ENCODE assay signal across 8 cellular contexts in genomic region chr15:83011271-83012037, GRCh38. TPM values are rescaled to one million over a fixed set of nuclear protein-coding genes. Genes with fewer than 3 reads are reported as not detected.
A peak's percentile ranks its signal among the peaks of the same experiment; 100 is the strongest.
DNase-seq lines count a peak whose midpoint lies in the region; ATAC-seq and TF ChIP-seq lines count a peak whose summit lies in the region.

TSS of gene C15orf40 (minus strand) at chr15:83011639. CDS start at chr15:83011607, 32 bp downstream.

- TF ChIP-seq EP300 in Ishikawa (IDR thresholded peaks at IDR 0.05; ENCODE audit: borderline replicate concordance): no peak

- no peaks in the 10 kb centered on the region for H3K9me2 ChIP-seq in PC-3 (replicated peaks; ENCODE audit: low read length)

- H3K27ac ChIP-seq in PC-3 (ENCODE audit: low read length) (peak within 1 kb of the TSS; percentile 44), esophagus (ENCODE audit: low read depth in 2 of 2, low read length in 1 of 2) (peak within 1 kb of the TSS; percentile 94 to 96)

- no peaks in the 10 kb centered on the region for H4K20me1 ChIP-seq in PC-3 (ENCODE audit: low read length)

- H3K9me3 ChIP-seq in PC-3 (ENCODE audit: low read length) (no peaks in the 10 kb centered on the region), esophagus (ENCODE audit: control insufficient read depth in 2 of 2, insufficient read depth in 1 of 2, low read depth in 1 of 2, low read length in 1 of 2) (no peaks in the 10 kb centered on the region), mucosa of stomach (ENCODE audit: control insufficient read depth, low read length) (no peaks in the 10 kb centered on the region)

- H3K36me3 Mint-ChIP-seq in activated T-cell treated with anti-CD3 and anti-CD28 coated beads, Interleukin-2, amount 50 U/mL, for 24 hours (ENCODE audit: low read depth): peaks cover 76% of the 10 kb centered on the region

- no TSS peak for BruUV-seq in PC-3 (replicated peaks; lab: Mats Ljungman, UMichigan)

- peaks cover 14% of the 10 kb centered on the region for H3K36me3 ChIP-seq in PC-3 (ENCODE audit: low read depth, low read length)
- peaks cover 3 to 5% of the 10 kb centered on the region in 2 donors for H3K36me3 ChIP-seq in esophagus (ENCODE audit: control insufficient read depth in 2 of 2, insufficient read depth in 2 of 2, low read length in 1 of 2)
- H3K36me3 ChIP-seq in mucosa of stomach (ENCODE audit: control insufficient read depth, insufficient read depth, low read length): no peaks in the 10 kb centered on the region

- 0 to 1% methylated on average over 60 to 61 of the region's 61 CpGs for WGBS in esophagus, 2 donors

- TF ChIP-seq CTCF in PC-3 (conservative IDR thresholded peaks at IDR 0.05; ENCODE audit: low read depth, low read length): peak; percentile 72

- peaks cover 56% of the 10 kb centered on the region for H3K4me1 Mint-ChIP-seq in activated T-cell treated with anti-CD3 and anti-CD28 coated beads, Interleukin-2, amount 50 U/mL, for 24 hours (ENCODE audit: low read depth)

- no peaks in the 10 kb centered on the region for H3K27me3 Mint-ChIP-seq in activated T-cell treated with anti-CD3 and anti-CD28 coated beads, Interleukin-2, amount 50 U/mL, for 24 hours

- H3K4me2 ChIP-seq in PC-3 (ENCODE audit: low read length): peak within 1 kb of the TSS; percentile 85

- peak within 1 kb of the TSS; percentile 94 for H3K27ac Mint-ChIP-seq in activated T-cell treated with anti-CD3 and anti-CD28 coated beads, Interleukin-2, amount 50 U/mL, for 24 hours

- H2AFZ ChIP-seq in PC-3 (ENCODE audit: low read length): peak within 1 kb of the TSS; percentile 80

- H3K4me3 Mint-ChIP-seq in activated T-cell treated with anti-CD3 and anti-CD28 coated beads, Interleukin-2, amount 50 U/mL, for 24 hours: peak within 1 kb of the TSS; percentile 90

- TF ChIP-seq RAD21 in Ishikawa (IDR thresholded peaks at IDR 0.05; ENCODE audit: low read depth): peak; percentile 35; the same call in 1 of the 2 replicates

- intact Hi-C loops in PC-3 (cut with micrococcal nuclease): loop anchor here (2.0 kb wide), 1 partner anchor 197 kb away; no protein-coding TSS in a partner anchor

- peaks cover 13% of the 10 kb centered on the region for H3K9me3 Mint-ChIP-seq in activated T-cell treated with anti-CD3 and anti-CD28 coated beads, Interleukin-2, amount 50 U/mL, for 24 hours

- CTCF ChIA-PET in PC-3 (lab: Charles Lee): interaction anchor here (0.5 to 1.3 kb wide), 3 partner anchors 150 to 261 kb away, joined by 3 to 11 read pairs (median 4); no protein-coding TSS in a partner anchor

- peak; percentile 91 for ATAC-seq in GM21619 (IDR thresholded peaks at IDR 0.05; ENCODE audit: unreplicated experiment)
- ATAC-seq in PC-3: peak; percentile 89

- peaks cover 20% of the 10 kb centered on the region for H3K4me1 ChIP-seq in PC-3 (ENCODE audit: insufficient read depth, low read length)
- H3K4me1 ChIP-seq in esophagus (ENCODE audit: control insufficient read depth in 2 of 2, insufficient read depth in 2 of 2, low read length in 1 of 2): peaks cover 10% of the 10 kb centered on the region in 2 donors
- H3K4me1 ChIP-seq in mucosa of stomach (ENCODE audit: control insufficient read depth, insufficient read depth, low read length): peaks cover 24% of the 10 kb centered on the region

- no peaks in the 10 kb centered on the region for H3F3A ChIP-seq in PC-3 (ENCODE audit: low read length, unreplicated experiment)

- H3K27me3 ChIP-seq in PC-3 (ENCODE audit: low read length) (no peaks in the 10 kb centered on the region), esophagus (ENCODE audit: control insufficient read depth in 1 of 2, insufficient read depth in 2 of 2, low read length in 2 of 2) (no peaks in the 10 kb centered on the region), mucosa of stomach (ENCODE audit: control insufficient read depth, insufficient read depth, low read length) (no peaks in the 10 kb centered on the region)

- peaks cover 14% of the 10 kb centered on the region for H3K79me2 ChIP-seq in PC-3 (ENCODE audit: low read length)

- DNase-seq in DMS79 (lab: John Stamatoyannopoulos, UW) (peak; percentile 54), PC-3 (peak; percentile 90)
- DNase-seq in activated T-cell treated with anti-CD3 and anti-CD28 coated beads, Interleukin-2, amount 50 U/mL, for 24 hours: peak; percentile 91
- DNase-seq in stimulated activated CD8-positive, alpha-beta memory T cell treated with anti-CD3 and anti-CD28 coated beads, Interleukin-7, amount 100 ng/mL, for 1 hour (ENCODE audit: low read depth in 2 of 2): peak; percentile 66 to 72

- POLR2A ChIA-PET in PC-3 (lab: Charles Lee; ENCODE audit: unreplicated experiment): no interaction called here

- H3K9ac ChIP-seq in PC-3 (ENCODE audit: low read length): peak within 1 kb of the TSS; percentile 93
- peak within 1 kb of the TSS; percentile 65 for H3K9ac ChIP-seq in mucosa of stomach (ENCODE audit: low read length)

- peak within 1 kb of the TSS; percentile 92 for H3K4me3 ChIP-seq in PC-3 (ENCODE audit: low read length)
- H3K4me3 ChIP-seq in esophagus (ENCODE audit: low read depth in 1 of 2, low read length in 2 of 2): peak within 1 kb of the TSS; percentile 85 to 98
- peak within 1 kb of the TSS; percentile 68 for H3K4me3 ChIP-seq in mucosa of stomach (ENCODE audit: low read length)

TF ChIP-seq in Ishikawa, 13 proteins besides CTCF, POLR2A, EP300 and RAD21:
- TF ChIP-seq FOXM1 (IDR thresholded peaks at IDR 0.05; ENCODE audit: borderline replicate concordance, low read depth) (0 out of 2 replicates have a peak, but pooled peaks have one; percentile 3), TAF1 (IDR thresholded peaks at IDR 0.05; ENCODE audit: low read depth) (peak; percentile 92), CREB1 (IDR thresholded peaks at IDR 0.05; ENCODE audit: low read depth) (no peak), USF1 (IDR thresholded peaks at IDR 0.05) (peak; percentile 61), REST (IDR thresholded peaks at IDR 0.05; ENCODE audit: low read depth) (no peak), NFIC (IDR thresholded peaks at IDR 0.05) (0 out of 2 replicates have a peak, but pooled peaks have one; percentile 8), TEAD4 (IDR thresholded peaks at IDR 0.05) (no peak), CEBPB (IDR thresholded peaks at IDR 0.05) (no peak), MAX (IDR thresholded peaks at IDR 0.05) (peak; percentile 97), TCF12 (IDR thresholded peaks at IDR 0.05; ENCODE audit: low read depth) (peak; percentile 42; the same call in 1 of the 2 replicates), YY1 (IDR thresholded peaks at IDR 0.05; ENCODE audit: low read depth) (peak; percentile 35; the same call in 1 of the 2 replicates), ZBTB7A (IDR thresholded peaks at IDR 0.05; ENCODE audit: low read depth) (no peak), EGR1 (IDR thresholded peaks at IDR 0.05) (no peak)

RNA-seq across cellular contexts. Expression of gene C15orf40, which starts in this region (rescaled TPM):
- 10.3 and 25.8 TPM in 2 replicates for total RNA-seq in PC-3 (2014; rRNA removed)
- polyA plus RNA-seq in esophagus: 10 to 100 TPM; 17.0 to 19.5 TPM

Comparison
In these comparisons a context has a peak if more than half of its experiments do, and no peak if none do; other contexts are left out.
1. Peak in every context shown above with its lines: DNase-seq, ATAC-seq, H3K4me3 ChIP-seq and H3K27ac ChIP-seq.